Comparison of ENCODE assay signal across 27 cellular contexts in the genomic region with DNA sequence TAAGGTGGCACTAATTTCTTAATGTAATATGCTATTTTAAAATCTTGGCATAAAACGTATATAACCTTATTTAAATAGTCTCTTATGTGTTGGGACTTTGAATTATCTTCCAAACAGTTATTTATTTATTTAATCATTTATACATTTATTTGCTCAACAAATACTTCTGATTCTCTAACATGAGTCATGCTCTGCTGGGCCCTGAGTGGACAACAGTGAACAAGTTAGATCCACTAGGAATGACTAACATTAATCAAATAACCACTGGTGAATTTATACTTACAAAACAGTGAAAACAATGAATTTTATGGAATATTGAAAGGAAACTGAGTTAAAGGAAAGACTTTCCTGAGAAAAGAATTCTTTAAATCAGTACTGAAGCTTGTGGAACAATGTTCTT.
"Had no signal": no experiment of that assay in that cellular context is flagged by ENCODE, and none has a peak within 500 bp of the region (broad histone marks: within the 10 kb centered on the region; RNA-seq: fewer than 3 reads in every experiment).

No MANE protein-coding gene starts in this region.

- DNase-seq: activated CD4-positive, alpha-beta T cell treated with anti-CD3 and anti-CD28 coated beads for 36 hours; activated CD4-positive, alpha-beta T cell treated with anti-CD3 and anti-CD28 coated beads, Interleukin-2, amount 50 U/mL, for 4 hours; activated effector memory CD4-positive, alpha-beta T cell treated with Interleukin-2 at 50 U/mL for 16 hours; activated naive CD4-positive, alpha-beta T cell treated with anti-CD3 and anti-CD28 coated beads, Interleukin-2, amount 10 ng/mL, durations not matched to agents 7 days and 5 days; activated T-cell treated with anti-CD3 and anti-CD28 coated beads, Interleukin-2, amount 50 U/mL, for 48 hours; anterior cingulate cortex; cerebellar nuclear complex; effector CD4-positive, alpha-beta T cell; erythroblast; foreskin melanocyte; immature natural killer cell; kidney glomerular epithelial cell; left lung; naive B cell; occipital lobe; right lobe of liver; stimulated activated CD4-positive, alpha-beta T cell treated with anti-CD3 and anti-CD28 coated beads, Interleukin-1b, Interleukin-23, amount 100 ng/mL, for 48 hours; substantia nigra; T1000; thyroid gland had no signal

- H3K27ac Mint-ChIP-seq: activated CD4-positive, alpha-beta T cell treated with anti-CD3 and anti-CD28 coated beads for 36 hours; activated naive CD4-positive, alpha-beta T cell treated with anti-CD3 and anti-CD28 coated beads, Interleukin-2, amount 10 ng/mL, durations not matched to agents 7 days and 5 days; dendritic cell treated with granulocyte-macrophage colony-stimulating factor and Interleukin-4, amounts not matched to agents 40 ng/mL and 50 ng/mL, for 4 days; immature natural killer cell; naive B cell; stimulated activated naive CD8-positive, alpha-beta T cell treated with anti-CD3 and anti-CD28 coated beads, Interleukin-15, Interleukin-2, amounts not matched to agents 100 ng/mL and 50 ng/mL, for 24 hours; T-helper 1 cell treated with Interleukin-12 subunit alpha and Interleukin-12 subunit beta and Interleukin-4 antibody, amounts not matched to agents 30 μg/mL and 1 μg/mL, for 36 hours; WTC11 had no signal

- H3K4me3 ChIP-seq: left lung, lung, right lobe of liver, skin epidermis, thyroid gland had no signal

- H3K27me3 ChIP-seq: left lung, right lobe of liver, thyroid gland had no signal

- H3K4me1 Mint-ChIP-seq: activated CD4-positive, alpha-beta T cell treated with anti-CD3 and anti-CD28 coated beads for 36 hours; activated naive CD4-positive, alpha-beta T cell treated with anti-CD3 and anti-CD28 coated beads, Interleukin-2, amount 10 ng/mL, durations not matched to agents 7 days and 5 days; immature natural killer cell; naive B cell; neural crest cell; WTC11 had no signal

- H3K36me3 ChIP-seq: left lung, right lobe of liver, thyroid gland had no signal

- H3K27ac ChIP-seq: left lung, right lobe of liver, skin epidermis, thyroid gland had no signal

- H3K9me3 Mint-ChIP-seq: WTC11 had no signal

- H3K36me3 Mint-ChIP-seq: activated naive CD4-positive, alpha-beta T cell treated with anti-CD3 and anti-CD28 coated beads, Interleukin-2, amount 10 ng/mL, durations not matched to agents 7 days and 5 days; immature natural killer cell; naive B cell; WTC11 had no signal

- H3K9me3 ChIP-seq: left lung, right lobe of liver, thyroid gland had no signal

- H3K27me3 Mint-ChIP-seq: activated CD4-positive, alpha-beta T cell treated with anti-CD3 and anti-CD28 coated beads for 36 hours; activated naive CD4-positive, alpha-beta T cell treated with anti-CD3 and anti-CD28 coated beads, Interleukin-2, amount 10 ng/mL, durations not matched to agents 7 days and 5 days; dendritic cell treated with granulocyte-macrophage colony-stimulating factor and Interleukin-4, amounts not matched to agents 40 ng/mL and 50 ng/mL, for 4 days; naive B cell; stimulated activated naive CD8-positive, alpha-beta T cell treated with anti-CD3 and anti-CD28 coated beads, Interleukin-15, Interleukin-2, amounts not matched to agents 100 ng/mL and 50 ng/mL, for 24 hours had no signal

- H3K4me1 ChIP-seq: left lung, right lobe of liver, thyroid gland had no signal

- H3K4me3 Mint-ChIP-seq: activated CD4-positive, alpha-beta T cell treated with anti-CD3 and anti-CD28 coated beads for 36 hours; activated naive CD4-positive, alpha-beta T cell treated with anti-CD3 and anti-CD28 coated beads, Interleukin-2, amount 10 ng/mL, durations not matched to agents 7 days and 5 days; dendritic cell treated with granulocyte-macrophage colony-stimulating factor and Interleukin-4, amounts not matched to agents 40 ng/mL and 50 ng/mL, for 4 days; immature natural killer cell; naive B cell; neural crest cell; stimulated activated naive CD8-positive, alpha-beta T cell treated with anti-CD3 and anti-CD28 coated beads, Interleukin-15, Interleukin-2, amounts not matched to agents 100 ng/mL and 50 ng/mL, for 24 hours; T-helper 1 cell treated with Interleukin-12 subunit alpha and Interleukin-12 subunit beta and Interleukin-4 antibody, amounts not matched to agents 30 μg/mL and 1 μg/mL, for 36 hours; WTC11 had no signal

- ATAC-seq: activated CD4-positive, alpha-beta T cell treated with anti-CD3 and anti-CD28 coated beads for 36 hours; left lung; right lobe of liver; WTC11 had no signal
